8 cellular contexts compared by ENCODE assay signal in genomic region chr14:23286020-23286903, GRCh38. TPM values are rescaled to one million over a fixed set of nuclear protein-coding genes. Genes with fewer than 3 reads are reported as not detected.
DNase-seq lines count a peak whose midpoint lies in the region; ATAC-seq and TF ChIP-seq lines count a peak whose summit lies in the region.

A gene with protein sequence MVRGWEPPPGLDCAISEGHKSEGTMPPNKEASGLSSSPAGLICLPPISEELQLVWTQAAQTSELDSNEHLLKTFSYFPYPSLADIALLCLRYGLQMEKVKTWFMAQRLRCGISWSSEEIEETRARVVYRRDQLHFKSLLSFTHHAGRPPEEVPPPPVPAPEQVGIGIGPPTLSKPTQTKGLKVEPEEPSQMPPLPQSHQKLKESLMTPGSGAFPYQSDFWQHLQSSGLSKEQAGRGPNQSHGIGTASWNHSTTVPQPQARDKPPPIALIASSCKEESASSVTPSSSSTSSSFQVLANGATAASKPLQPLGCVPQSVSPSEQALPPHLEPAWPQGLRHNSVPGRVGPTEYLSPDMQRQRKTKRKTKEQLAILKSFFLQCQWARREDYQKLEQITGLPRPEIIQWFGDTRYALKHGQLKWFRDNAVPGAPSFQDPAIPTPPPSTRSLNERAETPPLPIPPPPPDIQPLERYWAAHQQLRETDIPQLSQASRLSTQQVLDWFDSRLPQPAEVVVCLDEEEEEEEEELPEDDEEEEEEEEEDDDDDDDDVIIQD (minus strand): TSS chr14:23286132. CDS start chr14:23285952, 180 bp downstream.

- peak; percentile 98 for ATAC-seq in GM18907 (IDR thresholded peaks at IDR 0.05; ENCODE audit: unreplicated experiment)
- peak; percentile 97 for ATAC-seq in HG03159 (IDR thresholded peaks at IDR 0.05; ENCODE audit: unreplicated experiment)

- DNase-seq in AG04450 (ENCODE audit: low read depth, low spot score) (peak; percentile 95), NCI-H2227 treated with DMSO at 0.1 percent for 48 hours (lab: John Stamatoyannopoulos, UW) (peak; percentile 95), cardiac fibroblast (ENCODE audit: low read depth in 2 of 2) (peak; percentile 99), inferior parietal cortex (ENCODE audit: extremely low spot score) (peak; percentile 94)
- peak; percentile 97 to 99 for DNase-seq in stimulated activated CD4-positive, alpha-beta T cell treated with anti-CD3 and anti-CD28 coated beads, Interleukin-12 subunit alpha, Interleukin-12 subunit beta, amount 100 ng/mL, for 24 hours (ENCODE audit: low read depth in 2 of 2)

- CTCF ChIA-PET in AG04450 (lab: Charles Lee): interaction anchor here (0.8 to 3.6 kb wide), 5 partner anchors 9 to 273 kb away, joined by 3 to 24 read pairs (median 14); no protein-coding TSS in a partner anchor

- H3K4me3 ChIP-seq in AG04450 (ENCODE audit: low read depth, low read length): peak within 1 kb of the TSS; percentile 79
- H3K4me3 ChIP-seq in WI38 (ENCODE audit: low read depth, low read length): peak within 1 kb of the TSS; percentile 93
- peak within 1 kb of the TSS; percentile 82 to 88 for H3K4me3 ChIP-seq in cardiac fibroblast (replicated peaks in 1 of 2; ENCODE audit: low read depth in 2 of 2, low read length in 2 of 2)

- POLR2A ChIA-PET in AG04450 (lab: Yijun Ruan, JAX): interaction anchor here (1.0 to 1.7 kb wide), 4 partner anchors 15 to 35 kb away, joined by 3 to 11 read pairs (median 4); partner anchors contain the start of genes BCL2L2 and PABPN1

- H3K27ac ChIP-seq in AG04450 (ENCODE audit: low read depth, low read length): peak within 1 kb of the TSS; percentile 90

- peaks cover 6% of the 10 kb centered on the region for H3K27me3 ChIP-seq in AG04450 (ENCODE audit: control insufficient read depth, insufficient read depth, low read length)

- 0 out of 2 replicates have a peak, but pooled peaks have one; percentile 10 for TF ChIP-seq CTCF in AG04450 (IDR thresholded peaks at IDR 0.05; ENCODE audit: low read depth, low read length)
- TF ChIP-seq CTCF in WI38 (IDR thresholded peaks at IDR 0.05; ENCODE audit: low read depth, low read length): no peak
- TF ChIP-seq CTCF in cardiac fibroblast (IDR thresholded peaks at IDR 0.05; ENCODE audit: low read depth, low read length): no peak

- H3K9me3 ChIP-seq in AG04450 (ENCODE audit: control insufficient read depth, insufficient read depth, low read length): no peaks in the 10 kb centered on the region; the same call in 1 of the 2 replicates

RNA-seq across cellular contexts. Expression of the gene that starts here (rescaled TPM):
- 11.2 and 13.2 TPM in 2 replicates for polyA plus RNA-seq in AG04450 (2011; rRNA removed)
- 24.6 and 31.3 TPM in 2 replicates for polyA minus RNA-seq in AG04450 (2011; rRNA and poly(A)+ RNA removed)

Comparison
In these comparisons a context has a peak if more than half of its experiments do, and no peak if none do; other contexts are left out.
1. Peak in every context shown above with its lines: DNase-seq, ATAC-seq, H3K4me3 ChIP-seq and H3K27ac ChIP-seq.